10 cellular contexts compared by ENCODE assay signal in the genomic region with DNA sequence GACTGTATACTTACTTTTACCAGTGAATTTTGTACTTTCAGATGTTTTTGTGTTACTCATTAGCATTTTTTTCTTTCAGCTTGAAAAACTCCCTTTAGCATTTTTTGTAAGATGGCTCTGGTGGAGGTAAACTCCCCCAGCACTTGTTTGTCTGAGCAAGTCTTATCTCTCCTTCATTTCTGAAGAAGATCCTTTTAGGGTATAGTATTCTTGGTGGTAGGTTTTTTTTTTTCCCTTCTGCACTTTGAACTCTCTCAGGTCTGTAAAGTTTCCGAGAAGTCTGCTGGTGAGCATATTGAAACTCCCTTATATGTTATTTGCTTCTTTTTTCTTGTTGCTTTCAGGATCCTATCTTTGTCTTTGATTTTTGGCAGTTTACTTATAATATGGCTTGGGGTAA. TPM values are rescaled to one million over a fixed set of nuclear protein-coding genes. Genes with fewer than 3 reads are reported as not detected.
"Had no signal": no experiment of that assay in that cellular context is flagged by ENCODE, and none has a peak within 500 bp of the region (broad histone marks: within the 10 kb centered on the region; RNA-seq: fewer than 3 reads in every experiment).

No MANE protein-coding gene starts in this region.

- H3K27ac ChIP-seq: HL-60 had no signal

- DNase-seq: IMR-90, KBM-7, KG1 had no signal

- H3K4me3 ChIP-seq: K562 had no signal

- H3K4me3 Mint-ChIP-seq: IgD-negative memory B cell had no signal

- H3K36me3 Mint-ChIP-seq: IgD-negative memory B cell had no signal

- H3K4me1 Mint-ChIP-seq: IgD-negative memory B cell had no signal

- FAIRE-seq: HepG2, HTR-8/SVneo, K562 had no signal

- ATAC-seq: HepG2, K562 had no signal

- H3K27ac Mint-ChIP-seq: IgD-negative memory B cell had no signal

RNA-seq across cellular contexts. Expression of a gene that starts 35.1 kb away (rescaled TPM):
- total RNA-seq: HepG2, HT-29, IMR-90, K562 had no signal
- polyA plus RNA-seq: HepG2, IgD-negative memory B cell, IMR-90, K562 had no signal

RNA-seq across cellular contexts. Expression of a gene that starts 48.6 kb away (rescaled TPM):
- total RNA-seq: HT1080, IMR-90, K562 had no signal
- polyA plus RNA-seq: IgD-negative memory B cell, IMR-90, K562 had no signal

RNA-seq across cellular contexts. Expression of a gene that starts 58.6 kb away (rescaled TPM):
- total RNA-seq: HepG2, HT1080, IMR-90 had no signal
- polyA plus RNA-seq: HepG2, IgD-negative memory B cell, IMR-90 had no signal
